In the genomic region with DNA sequence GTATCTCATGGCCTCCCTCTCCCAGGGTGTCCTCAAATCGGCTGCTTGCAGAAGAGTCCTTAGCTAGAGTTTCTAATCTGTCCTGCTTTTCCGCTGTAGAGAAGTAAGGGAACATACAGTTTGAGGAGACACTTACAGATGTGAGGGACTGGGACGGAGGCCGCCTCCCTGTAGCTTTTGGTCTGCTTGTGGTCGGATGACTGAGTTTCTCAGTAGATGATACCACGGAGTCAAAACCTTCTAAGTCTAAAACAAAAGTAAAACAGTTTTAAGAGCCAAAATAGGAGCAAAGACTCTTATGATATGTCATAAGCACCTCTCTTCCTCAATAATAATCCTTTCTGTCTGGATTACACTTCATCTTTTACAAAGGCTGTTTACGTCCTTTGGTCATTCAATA, we compare ENCODE assay signal across 1 cellular context.
TF ChIP-seq lines count a peak whose summit lies in the region.

No MANE protein-coding gene starts in this region.

TF ChIP-seq in GM12878, 131 proteins besides CTCF, POLR2A, EP300 and RAD21:
- TF ChIP-seq CBFB (IDR thresholded peaks at IDR 0.05; ENCODE audit: low read depth) (no peak), HDAC6 (IDR thresholded peaks at IDR 0.05; ENCODE audit: unreplicated experiment) (no peak), EGR1 (IDR thresholded peaks at IDR 0.05; ENCODE audit: borderline replicate concordance in 1 of 2, low read depth in 2 of 2, low read length in 2 of 2) (no peak), SREBF1 (IDR thresholded peaks at IDR 0.05; ENCODE audit: low read length) (no peak), IRF4 (IDR thresholded peaks at IDR 0.05; ENCODE audit: low read depth, low read length) (no peak)
- TF ChIP-seq, protein P1, sequence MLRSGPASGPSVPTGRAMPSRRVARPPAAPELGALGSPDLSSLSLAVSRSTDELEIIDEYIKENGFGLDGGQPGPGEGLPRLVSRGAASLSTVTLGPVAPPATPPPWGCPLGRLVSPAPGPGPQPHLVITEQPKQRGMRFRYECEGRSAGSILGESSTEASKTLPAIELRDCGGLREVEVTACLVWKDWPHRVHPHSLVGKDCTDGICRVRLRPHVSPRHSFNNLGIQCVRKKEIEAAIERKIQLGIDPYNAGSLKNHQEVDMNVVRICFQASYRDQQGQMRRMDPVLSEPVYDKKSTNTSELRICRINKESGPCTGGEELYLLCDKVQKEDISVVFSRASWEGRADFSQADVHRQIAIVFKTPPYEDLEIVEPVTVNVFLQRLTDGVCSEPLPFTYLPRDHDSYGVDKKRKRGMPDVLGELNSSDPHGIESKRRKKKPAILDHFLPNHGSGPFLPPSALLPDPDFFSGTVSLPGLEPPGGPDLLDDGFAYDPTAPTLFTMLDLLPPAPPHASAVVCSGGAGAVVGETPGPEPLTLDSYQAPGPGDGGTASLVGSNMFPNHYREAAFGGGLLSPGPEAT (IDR thresholded peaks at IDR 0.05; ENCODE audit: low read depth): no peak
